8 cellular contexts compared by ENCODE assay signal in the genomic region with DNA sequence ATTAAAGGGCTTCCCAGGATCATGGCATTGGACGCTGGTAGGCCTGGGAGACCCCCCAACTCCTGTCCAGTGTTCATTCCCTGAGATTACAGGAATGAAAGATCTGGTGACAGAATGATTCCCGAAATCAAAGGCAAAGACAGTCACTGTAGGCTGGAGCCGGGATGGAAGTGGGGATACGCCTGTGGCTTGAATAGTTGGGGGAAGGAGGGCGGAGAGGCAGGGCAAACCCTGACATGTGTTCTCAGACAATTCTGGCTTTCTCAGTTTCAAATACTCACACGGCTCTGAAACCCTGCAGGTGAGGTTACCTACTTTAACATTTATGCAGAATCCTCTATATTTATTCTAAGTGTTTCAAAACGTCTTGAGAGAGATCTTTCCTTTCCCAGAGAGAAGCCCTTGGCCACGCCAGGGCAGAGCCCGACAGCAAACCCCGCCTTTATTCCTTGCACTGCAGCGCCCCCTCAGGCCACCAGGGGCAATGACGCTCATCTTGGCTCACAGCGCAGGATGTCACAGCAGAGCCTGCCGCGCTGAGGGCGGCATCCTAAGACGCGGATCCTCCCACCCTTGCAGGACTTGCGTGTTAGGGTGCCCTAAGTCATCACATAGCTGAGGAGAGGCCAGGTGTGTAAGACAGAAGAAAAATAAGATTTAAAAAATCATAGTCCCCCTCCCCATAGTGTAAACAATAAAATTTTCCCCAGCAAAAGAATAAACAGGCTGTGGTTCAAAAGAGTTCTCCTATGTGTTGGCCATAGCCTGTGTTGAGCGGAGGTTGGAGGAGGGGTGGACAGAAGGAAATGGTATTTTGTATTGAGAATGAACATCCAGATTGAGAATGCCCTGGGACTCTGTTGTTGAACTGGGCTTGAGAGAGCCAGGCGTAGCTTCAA.
DNase-seq lines count a peak whose midpoint lies in the region; ATAC-seq and TF ChIP-seq lines count a peak whose summit lies in the region.

No MANE protein-coding gene starts in this region.

- no peaks in the 10 kb centered on the region for H3K36me3 ChIP-seq in parathyroid adenoma (ENCODE audit: control insufficient read depth, insufficient read depth, low read length)

- H3K9ac ChIP-seq in parathyroid adenoma, result no peak overlapping the region

- intact Hi-C loops in CD4-positive, alpha-beta T cell (cut with DNase I, micrococcal nuclease), result no loop called here

- ATAC-seq in CD4-positive, alpha-beta T cell (ENCODE audit: poor library complexity), result no peak
- ATAC-seq in GM18907 (IDR thresholded peaks at IDR 0.05; ENCODE audit: unreplicated experiment) (peak; percentile 98), HG03095 (IDR thresholded peaks at IDR 0.05; ENCODE audit: unreplicated experiment) (peak; percentile 83)
- peak; percentile 58 to 76 for ATAC-seq in activated T-cell treated with anti-CD3 and anti-CD28 coated beads, Interleukin-2, amount 50 U/mL, for 4 hours

- H3K9me3 ChIP-seq in CD4-positive, alpha-beta T cell (ENCODE audit: control insufficient read depth, low read length), result no peaks in the 10 kb centered on the region
- H3K9me3 ChIP-seq in parathyroid adenoma (ENCODE audit: control insufficient read depth, low read length), result no peaks in the 10 kb centered on the region

- CTCF ChIA-PET in CD4-positive, alpha-beta T cell (lab: Charles Lee), result no interaction called here

- peaks cover 33% of the 10 kb centered on the region for H3K27me3 Mint-ChIP-seq in CD4-positive, alpha-beta T cell
- H3K27me3 Mint-ChIP-seq in activated T-cell treated with anti-CD3 and anti-CD28 coated beads, Interleukin-2, amount 50 U/mL, for 4 hours (ENCODE audit: low read depth), result peaks cover 2% of the 10 kb centered on the region

- no peak overlapping the region for H3K27ac ChIP-seq in CD4-positive, alpha-beta T cell (ENCODE audit: low read depth, low read length)
- H3K27ac ChIP-seq in parathyroid adenoma, result no peak overlapping the region

- peaks cover 11% of the 10 kb centered on the region for H3K27me3 ChIP-seq in CD4-positive, alpha-beta T cell (ENCODE audit: control insufficient read depth, insufficient read depth, low read length)
- no peaks in the 10 kb centered on the region for H3K27me3 ChIP-seq in parathyroid adenoma (ENCODE audit: control insufficient read depth, insufficient read depth, low read length)

- H3K4me3 Mint-ChIP-seq in CD4-positive, alpha-beta T cell, result no peak overlapping the region
- no peak overlapping the region for H3K4me3 Mint-ChIP-seq in activated T-cell treated with anti-CD3 and anti-CD28 coated beads, Interleukin-2, amount 50 U/mL, for 4 hours

- no peaks in the 10 kb centered on the region for H3K36me3 Mint-ChIP-seq in CD4-positive, alpha-beta T cell (ENCODE audit: low read depth)
- no peaks in the 10 kb centered on the region for H3K36me3 Mint-ChIP-seq in activated T-cell treated with anti-CD3 and anti-CD28 coated beads, Interleukin-2, amount 50 U/mL, for 4 hours (ENCODE audit: insufficient read depth)

- H3K27ac Mint-ChIP-seq in CD4-positive, alpha-beta T cell, result no peak overlapping the region

- peak overlapping the region; percentile 16 for H2AFZ ChIP-seq in parathyroid adenoma

- POLR2A ChIA-PET in CD4-positive, alpha-beta T cell (lab: Charles Lee), result no interaction called here

- peaks cover 1% of the 10 kb centered on the region for H3K9me3 Mint-ChIP-seq in CD4-positive, alpha-beta T cell
- peaks cover 3% of the 10 kb centered on the region for H3K9me3 Mint-ChIP-seq in activated T-cell treated with anti-CD3 and anti-CD28 coated beads, Interleukin-2, amount 50 U/mL, for 4 hours

- no peak overlapping the region for H3K4me3 ChIP-seq in parathyroid adenoma (ENCODE audit: low read depth, low read length)

- TF ChIP-seq CTCF in CD4-positive, alpha-beta T cell (IDR thresholded peaks at IDR 0.05), result peak; percentile 35
- peak; percentile 79 for TF ChIP-seq CTCF in parathyroid adenoma (IDR thresholded peaks at IDR 0.05)

- no peaks in the 10 kb centered on the region for H3K4me1 ChIP-seq in parathyroid adenoma

- peak in 5 of 10 experiments; percentile 0 to 37 (median 3) for DNase-seq in CD4-positive, alpha-beta T cell
- DNase-seq in NCI-H2227 treated with DMSO at 0.1 percent for 48 hours (lab: John Stamatoyannopoulos, UW) (peak; percentile 56), glomerular endothelial cell (ENCODE audit: extremely low read depth, low read depth, low spot score) (peak; percentile 4)
- DNase-seq in activated T-cell treated with anti-CD3 and anti-CD28 coated beads, Interleukin-2, amount 50 U/mL, for 4 hours, result no peak
- no peak for DNase-seq in NK-92 treated with Interleukin-12 subunit alpha and Interleukin-12 subunit beta, amount 100 ng/mL, for 24 hours (lab: John Stamatoyannopoulos, UW)

- H3K4me1 Mint-ChIP-seq in CD4-positive, alpha-beta T cell (ENCODE audit: low read depth), result no peaks in the 10 kb centered on the region
- no peaks in the 10 kb centered on the region for H3K4me1 Mint-ChIP-seq in activated T-cell treated with anti-CD3 and anti-CD28 coated beads, Interleukin-2, amount 50 U/mL, for 4 hours (ENCODE audit: low read depth)

- H3K4me2 ChIP-seq in parathyroid adenoma (ENCODE audit: low read length), result no peak overlapping the region

- no peaks in the 10 kb centered on the region for H3K79me2 ChIP-seq in parathyroid adenoma

Comparison
In these comparisons a context has a peak if more than half of its experiments do, and no peak if none do; other contexts are left out.
1. DNase-seq: peak in NCI-H2227 treated with DMSO at 0.1 percent for 48 hours (single experiment) and glomerular endothelial cell (single experiment); none in activated T-cell treated with anti-CD3 and anti-CD28 coated beads, Interleukin-2, amount 50 U/mL, for 4 hours (single experiment) and NK-92 treated with Interleukin-12 subunit alpha and Interleukin-12 subunit beta, amount 100 ng/mL, for 24 hours (single experiment).